ENCODE assay signal across 8 cellular contexts in genomic region chr2:38556007-38556801, GRCh38.
"Had no signal": no experiment of that assay in that cellular context is flagged by ENCODE, and none has a peak within 500 bp of the region (broad histone marks: within the 10 kb centered on the region; RNA-seq: fewer than 3 reads in every experiment).

No MANE protein-coding gene starts in this region.

- H3K36me3 Mint-ChIP-seq: naive B cell had no signal

- H3K9me3 Mint-ChIP-seq: activated CD8-positive, alpha-beta T cell treated with anti-CD3 and anti-CD28 coated beads for 36 hours; activated naive CD4-positive, alpha-beta T cell treated with anti-CD3 and anti-CD28 coated beads for 36 hours; naive B cell had no signal

- H3K4me3 Mint-ChIP-seq: activated CD8-positive, alpha-beta T cell treated with anti-CD3 and anti-CD28 coated beads for 36 hours; activated naive CD4-positive, alpha-beta T cell treated with anti-CD3 and anti-CD28 coated beads for 36 hours; naive B cell had no signal

- H3K27ac Mint-ChIP-seq: activated CD8-positive, alpha-beta T cell treated with anti-CD3 and anti-CD28 coated beads for 36 hours; activated naive CD4-positive, alpha-beta T cell treated with anti-CD3 and anti-CD28 coated beads for 36 hours; naive B cell had no signal

- H3K4me1 Mint-ChIP-seq: naive B cell had no signal

- DNase-seq: activated CD8-positive, alpha-beta memory T cell treated with anti-CD3 and anti-CD28 coated beads, Interleukin-2, amount 50 U/mL, for 4 hours; activated CD8-positive, alpha-beta T cell treated with anti-CD3 and anti-CD28 coated beads for 36 hours; activated naive CD4-positive, alpha-beta T cell treated with anti-CD3 and anti-CD28 coated beads for 36 hours; effector memory CD4-positive, alpha-beta T cell; naive B cell; stimulated activated CD4-positive, alpha-beta T cell treated with anti-CD3 and anti-CD28 coated beads, Interleukin-15, amount 100 ng/mL, for 24 hours; stimulated activated CD4-positive, alpha-beta T cell treated with anti-CD3 and anti-CD28 coated beads, Interleukin-4, amount 100 ng/mL, for 24 hours; stomach had no signal

- ATAC-seq: activated CD8-positive, alpha-beta T cell treated with anti-CD3 and anti-CD28 coated beads for 36 hours had no signal

- H3K27me3 Mint-ChIP-seq: activated CD8-positive, alpha-beta T cell treated with anti-CD3 and anti-CD28 coated beads for 36 hours had no signal
